ENCODE assay signal across 8 cellular contexts in the genomic region with DNA sequence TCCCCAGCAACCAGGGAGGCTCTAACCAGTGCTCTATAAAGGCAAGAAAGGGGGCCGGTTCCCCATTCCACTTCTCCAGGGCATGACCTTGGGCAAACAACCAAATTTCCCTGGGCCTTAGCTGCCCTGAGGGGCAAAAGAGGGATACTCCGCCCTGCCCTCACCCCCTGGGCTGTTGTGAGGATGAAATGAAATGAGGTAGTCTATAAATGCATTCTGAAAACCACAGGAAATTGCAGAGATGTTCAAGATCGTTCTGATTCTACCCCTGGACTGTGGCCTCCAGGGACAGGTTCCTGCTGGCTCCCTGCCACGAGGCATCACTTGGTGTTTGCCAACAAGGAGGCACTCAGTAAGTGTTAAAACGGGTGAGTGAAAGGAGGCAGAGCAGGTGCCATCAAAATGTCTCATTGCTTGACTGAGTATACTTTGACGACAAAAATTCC. TPM values are rescaled to one million over a fixed set of nuclear protein-coding genes. Genes with fewer than 3 reads are reported as not detected.
DNase-seq lines count a peak whose midpoint lies in the region; TF ChIP-seq lines count a peak whose summit lies in the region.

No MANE protein-coding gene starts in this region.

- H3K9me3 Mint-ChIP-seq in osteocyte (ENCODE audit: unreplicated experiment): no peaks in the 10 kb centered on the region

- peak overlapping the region; percentile 51 for H3K27ac ChIP-seq in A673 (ENCODE audit: low read depth, low read length, poor library complexity, severe bottlenecking)
- H3K27ac ChIP-seq in SK-N-SH (ENCODE audit: low read depth in 2 of 2, low read length in 1 of 2): peak overlapping the region; percentile 63 to 95
- peak overlapping the region; percentile 62 to 88 for H3K27ac ChIP-seq in coronary artery

- TF ChIP-seq RAD21 in SK-N-SH (IDR thresholded peaks at IDR 0.05; ENCODE audit: low read length): no peak

- peaks cover 32% of the 10 kb centered on the region for H3K4me1 ChIP-seq in A673 (ENCODE audit: insufficient read depth, low read length, poor library complexity, severe bottlenecking)
- peaks cover 36 to 44% of the 10 kb centered on the region in 2 experiments for H3K4me1 ChIP-seq in SK-N-SH (ENCODE audit: control insufficient read depth in 1 of 2, insufficient read depth in 2 of 2, low read depth in 1 of 2, low read length in 1 of 2)

- BruUV-seq in A673 (replicated peaks; lab: Mats Ljungman, UMichigan): no TSS peak

- H3K4me2 ChIP-seq in SK-N-SH: peak overlapping the region; percentile 75

- intact Hi-C loops in A673 (cut with micrococcal nuclease; ENCODE audit: unreplicated experiment): no loop called here

- no peaks in the 10 kb centered on the region for H3K27me3 Mint-ChIP-seq in osteocyte (ENCODE audit: unreplicated experiment)

- no peak overlapping the region for H2AFZ ChIP-seq in SK-N-SH (ENCODE audit: low read depth)

- H3K4me1 Mint-ChIP-seq in osteocyte (ENCODE audit: unreplicated experiment): peaks cover 88% of the 10 kb centered on the region

- H3K9me2 ChIP-seq in SK-N-SH: no peaks in the 10 kb centered on the region

- peak; percentile 68 for DNase-seq in A673 (ENCODE audit: low spot score)
- DNase-seq in H4 (ENCODE audit: low spot score): peak; percentile 46
- peak; percentile 56 for DNase-seq in SK-N-SH
- DNase-seq in coronary artery (ENCODE audit: low spot score): no peak
- no peak for DNase-seq in osteocyte (ENCODE audit: extremely low spot score, unreplicated experiment)
- DNase-seq in NCI-H748 (lab: John Stamatoyannopoulos, UW; ENCODE audit: unreplicated experiment): no peak
- DNase-seq in C1 segment of cervical spinal cord (lab: John Stamatoyannopoulos, UW): no peak
- DNase-seq in iPS-NIHi11 (ENCODE audit: low spot score): no peak

- POLR2A ChIA-PET in A673 (lab: Charles Lee; ENCODE audit: low non-redundant PET): no interaction called here
- POLR2A ChIA-PET in SK-N-SH (lab: Yijun Ruan, JAX): no interaction called here

- peaks cover 44% of the 10 kb centered on the region for H4K20me1 ChIP-seq in SK-N-SH (ENCODE audit: insufficient read depth)

- CTCF ChIA-PET in A673 (lab: Charles Lee) (interaction anchor here (1.1 kb wide), 1 partner anchor 143 kb away, joined by 4 read pairs; no protein-coding TSS in a partner anchor), SK-N-SH (lab: Yijun Ruan, JAX) (interaction anchor here (0.8 to 3.4 kb wide), 2 partner anchors 384 to 525 kb away, joined by 3 to 8 read pairs; no protein-coding TSS in a partner anchor)

- 33% methylated on average over 6 of the region's 6 CpGs for WGBS in SK-N-SH (ENCODE audit: low lambda C conversion rate)

- H3K4me3 ChIP-seq in A673 (ENCODE audit: low read depth, low read length, poor library complexity, severe bottlenecking) (no peak overlapping the region), SK-N-SH (ENCODE audit: low read depth in 2 of 2, low read length in 1 of 2) (peak overlapping the region in 1 of 2 experiments; percentile 40; a peak in 2 of 4 replicates), coronary artery (no peak overlapping the region)

- H3K79me2 ChIP-seq in SK-N-SH (ENCODE audit: insufficient read depth): peaks cover 89% of the 10 kb centered on the region

- H3K4me3 Mint-ChIP-seq in osteocyte (ENCODE audit: unreplicated experiment): no peak overlapping the region

- H3K27me3 ChIP-seq in A673 (replicated peaks; ENCODE audit: insufficient read depth, low read depth, low read length, poor library complexity) (no peaks in the 10 kb centered on the region), SK-N-SH (ENCODE audit: insufficient read depth) (no peaks in the 10 kb centered on the region)

- TF ChIP-seq CTCF in A673 (conservative IDR thresholded peaks at IDR 0.05; ENCODE audit: low read depth, low read length) (no peak), SK-N-SH (IDR thresholded peaks at IDR 0.05) (no peak), coronary artery (IDR thresholded peaks at IDR 0.05) (no peak), osteocyte (IDR thresholded peaks at IDR 0.05) (no peak)

- H3K9me3 ChIP-seq in A673 (ENCODE audit: low read depth, low read length, poor library complexity, severe bottlenecking) (no peaks in the 10 kb centered on the region), SK-N-SH (no peaks in the 10 kb centered on the region)

- H3K27ac Mint-ChIP-seq in osteocyte (ENCODE audit: unreplicated experiment): peak overlapping the region; percentile 92

- H3K36me3 ChIP-seq in A673 (ENCODE audit: insufficient read depth, low read length, poor library complexity, severe bottlenecking): no peaks in the 10 kb centered on the region
- no peaks in the 10 kb centered on the region for H3K36me3 ChIP-seq in SK-N-SH (replicated peaks in 1 of 2; ENCODE audit: control insufficient read depth in 1 of 2, insufficient read depth in 2 of 2, low read length in 1 of 2)

- peak overlapping the region; percentile 61 for H3K9ac ChIP-seq in SK-N-SH

- no peak for TF ChIP-seq EP300 in SK-N-SH (IDR thresholded peaks at IDR 0.05; ENCODE audit: borderline replicate concordance in 1 of 2, low read depth in 1 of 2, low read length in 1 of 2)

- H3F3A ChIP-seq in SK-N-SH (replicated peaks; ENCODE audit: insufficient read depth): peaks cover 14% of the 10 kb centered on the region

- H3K36me3 Mint-ChIP-seq in osteocyte (ENCODE audit: unreplicated experiment): no peaks in the 10 kb centered on the region

TF ChIP-seq in SK-N-SH, 30 proteins besides CTCF, POLR2A, EP300 and RAD21:
- TF ChIP-seq TEAD4 (IDR thresholded peaks at IDR 0.05; ENCODE audit: borderline replicate concordance, insufficient read depth) (peak; percentile 5; the same call in 1 of the 2 replicates), MEF2A (IDR thresholded peaks at IDR 0.05; ENCODE audit: borderline replicate concordance, low read depth) (no peak), ELF1 (IDR thresholded peaks at IDR 0.05) (0 out of 2 replicates have a peak, but pooled peaks have one; percentile 20), JUND (IDR thresholded peaks at IDR 0.05) (no peak), NFIC (IDR thresholded peaks at IDR 0.05; ENCODE audit: borderline replicate concordance) (peak; percentile 69), RCOR1 (IDR thresholded peaks at IDR 0.05; ENCODE audit: low read length) (no peak), TCF12 (IDR thresholded peaks at IDR 0.05) (peak; percentile 17; the same call in 1 of the 2 replicates)
- TF ChIP-seq, protein P1, sequence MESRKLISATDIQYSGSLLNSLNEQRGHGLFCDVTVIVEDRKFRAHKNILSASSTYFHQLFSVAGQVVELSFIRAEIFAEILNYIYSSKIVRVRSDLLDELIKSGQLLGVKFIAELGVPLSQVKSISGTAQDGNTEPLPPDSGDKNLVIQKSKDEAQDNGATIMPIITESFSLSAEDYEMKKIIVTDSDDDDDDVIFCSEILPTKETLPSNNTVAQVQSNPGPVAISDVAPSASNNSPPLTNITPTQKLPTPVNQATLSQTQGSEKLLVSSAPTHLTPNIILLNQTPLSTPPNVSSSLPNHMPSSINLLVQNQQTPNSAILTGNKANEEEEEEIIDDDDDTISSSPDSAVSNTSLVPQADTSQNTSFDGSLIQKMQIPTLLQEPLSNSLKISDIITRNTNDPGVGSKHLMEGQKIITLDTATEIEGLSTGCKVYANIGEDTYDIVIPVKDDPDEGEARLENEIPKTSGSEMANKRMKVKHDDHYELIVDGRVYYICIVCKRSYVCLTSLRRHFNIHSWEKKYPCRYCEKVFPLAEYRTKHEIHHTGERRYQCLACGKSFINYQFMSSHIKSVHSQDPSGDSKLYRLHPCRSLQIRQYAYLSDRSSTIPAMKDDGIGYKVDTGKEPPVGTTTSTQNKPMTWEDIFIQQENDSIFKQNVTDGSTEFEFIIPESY (IDR thresholded peaks at IDR 0.05; ENCODE audit: borderline replicate concordance, low read depth): no peak
TF ChIP-seq in SK-N-SH: peak in this region for 4.

RNA-seq across cellular contexts. Expression of a gene that starts 5.7 kb away (rescaled TPM):
- total RNA-seq in A673 (2021): 56.4 and 61.5 TPM in 2 replicates
- total RNA-seq in H4 (2014; rRNA removed; shearing (Covaris generic)): 7.5 and 9.7 TPM in 2 replicates
- 26.2 and 27.0 TPM in 2 replicates for polyA plus RNA-seq in SK-N-SH (2012; rRNA removed)
- polyA plus RNA-seq in SK-N-SH (2012; cell fraction: cytosol; rRNA removed): 16.1 and 21.6 TPM in 2 replicates
- polyA plus RNA-seq in SK-N-SH (2012; cell fraction: nucleus; rRNA removed): 28.8 and 31.1 TPM in 2 replicates
- 94.3 TPM in 2 replicates for total RNA-seq in osteocyte

Comparison
In these comparisons a context has a peak if more than half of its experiments do, and no peak if none do; other contexts are left out.
1. DNase-seq: peak in A673 (single experiment), H4 (single experiment) and SK-N-SH (single experiment); none in coronary artery (single experiment), osteocyte (single experiment), NCI-H748 (single experiment), C1 segment of cervical spinal cord (0 of 14) and iPS-NIHi11 (single experiment).
2. Peak in every context shown above with its lines, with median percentiles within 50 percentile points of each other: H3K27ac ChIP-seq.